1 cellular context compared by ENCODE assay signal in the genomic region with DNA sequence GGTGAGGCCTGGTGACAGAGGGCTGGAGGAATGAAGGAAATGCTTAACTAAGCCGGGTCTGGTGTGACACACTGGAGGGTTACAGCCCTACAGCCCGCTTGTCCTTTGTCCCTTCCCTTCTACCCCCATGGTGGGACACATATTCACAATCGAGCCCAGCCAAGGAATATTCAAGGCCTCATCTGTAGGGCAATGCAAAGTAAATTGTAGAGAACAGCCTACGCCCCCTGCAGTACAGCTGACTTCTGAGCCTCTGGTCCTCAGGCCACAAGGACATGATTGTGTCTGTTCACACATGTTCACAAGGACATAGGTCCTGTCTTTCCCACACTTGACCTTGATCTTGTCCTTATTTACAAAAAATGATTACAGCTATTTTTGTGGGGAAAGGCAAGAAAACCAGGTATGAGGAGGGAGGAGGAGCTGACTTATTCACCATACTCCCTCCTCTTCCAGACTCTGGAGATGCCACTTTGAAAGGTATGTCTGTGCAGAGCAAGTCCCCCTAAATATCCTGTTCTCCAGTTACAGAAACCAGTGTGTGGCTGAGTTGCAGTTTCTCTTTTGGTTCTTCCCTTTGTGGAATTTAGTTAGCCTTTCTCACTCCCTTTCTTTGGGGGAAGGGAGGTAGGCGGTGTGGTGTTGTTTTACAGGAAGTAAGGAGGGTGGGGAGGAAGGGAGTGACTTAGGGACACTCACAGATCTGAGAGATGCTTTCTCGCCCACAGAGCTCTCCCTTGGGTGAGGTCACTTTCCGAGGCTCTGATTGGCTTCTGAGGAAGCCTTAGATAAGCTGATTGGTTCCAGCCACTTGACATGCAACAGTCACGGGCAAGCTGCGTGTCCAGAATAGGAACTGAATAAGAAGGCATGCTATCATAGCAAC.
A peak's percentile ranks its signal among the peaks of the same experiment; 100 is the strongest.
TF ChIP-seq lines count a peak whose summit lies in the region.

No MANE protein-coding gene starts in this region.

TF ChIP-seq in SK-N-SH, 30 proteins besides CTCF, POLR2A, EP300 and RAD21 (continued from another document):
- TF ChIP-seq TAF1 (IDR thresholded peaks at IDR 0.05; ENCODE audit: borderline replicate concordance, low read depth, low read length) (peak; percentile 65), GABPA (IDR thresholded peaks at IDR 0.05; ENCODE audit: low read depth) (peak; percentile 60), TCF12 (IDR thresholded peaks at IDR 0.05) (peak; percentile 63; the same call in 1 of the 2 replicates), JUND (IDR thresholded peaks at IDR 0.05) (peak; percentile 38; the same call in 1 of the 2 replicates), GATA2 (CRISPR knock-in tag; IDR thresholded peaks at IDR 0.05) (no peak), RFX5 (IDR thresholded peaks at IDR 0.05; ENCODE audit: low read length) (peak; percentile 83), SIN3A (IDR thresholded peaks at IDR 0.05; ENCODE audit: borderline replicate concordance, low read depth, low read length) (peak; percentile 79; the same call in 1 of the 2 replicates), NFIC (IDR thresholded peaks at IDR 0.05; ENCODE audit: borderline replicate concordance) (no peak), ELF1 (IDR thresholded peaks at IDR 0.05) (peak; percentile 90), FOXM1 (IDR thresholded peaks at IDR 0.05; ENCODE audit: low read depth) (no peak)
- TF ChIP-seq, protein P1, sequence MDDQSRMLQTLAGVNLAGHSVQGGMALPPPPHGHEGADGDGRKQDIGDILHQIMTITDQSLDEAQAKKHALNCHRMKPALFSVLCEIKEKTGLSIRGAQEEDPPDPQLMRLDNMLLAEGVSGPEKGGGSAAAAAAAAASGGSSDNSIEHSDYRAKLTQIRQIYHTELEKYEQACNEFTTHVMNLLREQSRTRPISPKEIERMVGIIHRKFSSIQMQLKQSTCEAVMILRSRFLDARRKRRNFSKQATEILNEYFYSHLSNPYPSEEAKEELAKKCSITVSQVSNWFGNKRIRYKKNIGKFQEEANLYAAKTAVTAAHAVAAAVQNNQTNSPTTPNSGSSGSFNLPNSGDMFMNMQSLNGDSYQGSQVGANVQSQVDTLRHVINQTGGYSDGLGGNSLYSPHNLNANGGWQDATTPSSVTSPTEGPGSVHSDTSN (IDR thresholded peaks at IDR 0.05) = peak; percentile 72
- TF ChIP-seq, protein P2, sequence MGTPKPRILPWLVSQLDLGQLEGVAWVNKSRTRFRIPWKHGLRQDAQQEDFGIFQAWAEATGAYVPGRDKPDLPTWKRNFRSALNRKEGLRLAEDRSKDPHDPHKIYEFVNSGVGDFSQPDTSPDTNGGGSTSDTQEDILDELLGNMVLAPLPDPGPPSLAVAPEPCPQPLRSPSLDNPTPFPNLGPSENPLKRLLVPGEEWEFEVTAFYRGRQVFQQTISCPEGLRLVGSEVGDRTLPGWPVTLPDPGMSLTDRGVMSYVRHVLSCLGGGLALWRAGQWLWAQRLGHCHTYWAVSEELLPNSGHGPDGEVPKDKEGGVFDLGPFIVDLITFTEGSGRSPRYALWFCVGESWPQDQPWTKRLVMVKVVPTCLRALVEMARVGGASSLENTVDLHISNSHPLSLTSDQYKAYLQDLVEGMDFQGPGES (IDR thresholded peaks at IDR 0.05; ENCODE audit: low read depth, low read length) = peak; percentile 41; the same call in 1 of the 2 replicates
- TF ChIP-seq, protein P3, sequence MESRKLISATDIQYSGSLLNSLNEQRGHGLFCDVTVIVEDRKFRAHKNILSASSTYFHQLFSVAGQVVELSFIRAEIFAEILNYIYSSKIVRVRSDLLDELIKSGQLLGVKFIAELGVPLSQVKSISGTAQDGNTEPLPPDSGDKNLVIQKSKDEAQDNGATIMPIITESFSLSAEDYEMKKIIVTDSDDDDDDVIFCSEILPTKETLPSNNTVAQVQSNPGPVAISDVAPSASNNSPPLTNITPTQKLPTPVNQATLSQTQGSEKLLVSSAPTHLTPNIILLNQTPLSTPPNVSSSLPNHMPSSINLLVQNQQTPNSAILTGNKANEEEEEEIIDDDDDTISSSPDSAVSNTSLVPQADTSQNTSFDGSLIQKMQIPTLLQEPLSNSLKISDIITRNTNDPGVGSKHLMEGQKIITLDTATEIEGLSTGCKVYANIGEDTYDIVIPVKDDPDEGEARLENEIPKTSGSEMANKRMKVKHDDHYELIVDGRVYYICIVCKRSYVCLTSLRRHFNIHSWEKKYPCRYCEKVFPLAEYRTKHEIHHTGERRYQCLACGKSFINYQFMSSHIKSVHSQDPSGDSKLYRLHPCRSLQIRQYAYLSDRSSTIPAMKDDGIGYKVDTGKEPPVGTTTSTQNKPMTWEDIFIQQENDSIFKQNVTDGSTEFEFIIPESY (IDR thresholded peaks at IDR 0.05; ENCODE audit: borderline replicate concordance, low read depth) = no peak
- TF ChIP-seq, protein P4, sequence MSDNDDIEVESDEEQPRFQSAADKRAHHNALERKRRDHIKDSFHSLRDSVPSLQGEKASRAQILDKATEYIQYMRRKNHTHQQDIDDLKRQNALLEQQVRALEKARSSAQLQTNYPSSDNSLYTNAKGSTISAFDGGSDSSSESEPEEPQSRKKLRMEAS (IDR thresholded peaks at IDR 0.05; ENCODE audit: low read depth) = peak; percentile 90
